2 cellular contexts compared by ENCODE assay signal in the genomic region with DNA sequence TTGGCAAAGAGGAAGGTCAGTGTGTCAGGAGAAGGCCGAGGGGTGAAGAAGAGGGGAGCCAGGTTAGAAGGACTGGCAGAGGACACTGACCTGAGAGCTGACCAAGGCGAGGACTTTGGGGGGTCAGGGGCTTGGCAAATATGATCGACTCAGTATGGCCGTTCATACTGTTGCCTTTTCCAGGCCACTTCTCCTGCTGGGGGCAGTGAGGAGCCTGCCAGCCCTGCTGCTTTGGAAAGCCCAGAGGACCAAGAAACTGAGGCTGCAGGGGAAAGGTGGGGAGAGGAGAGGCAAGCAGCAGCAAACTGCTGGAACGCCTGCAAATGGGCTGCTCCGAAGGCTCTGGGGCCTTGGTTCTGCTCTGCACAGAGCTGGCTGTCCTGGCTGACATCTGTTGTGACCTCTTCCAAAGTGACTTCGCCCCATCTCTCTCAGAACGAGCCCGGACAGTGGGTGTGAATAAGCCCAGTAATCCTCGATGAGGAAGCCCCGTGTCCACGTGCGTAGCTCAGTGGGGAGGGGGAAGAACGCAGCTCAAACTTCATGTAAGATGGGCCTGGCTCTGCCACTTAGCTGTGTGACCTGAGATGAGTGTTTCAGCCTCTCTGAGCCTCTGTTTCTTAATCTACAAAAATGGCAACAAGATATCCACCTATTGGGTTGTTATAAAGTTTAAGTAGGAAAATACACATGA.
TF ChIP-seq lines count a peak whose summit lies in the region.

No MANE protein-coding gene starts in this region.

TF ChIP-seq in WTC11, 78 proteins besides CTCF, POLR2A, EP300 and RAD21 (continued from another document):
- TF ChIP-seq, protein P1, sequence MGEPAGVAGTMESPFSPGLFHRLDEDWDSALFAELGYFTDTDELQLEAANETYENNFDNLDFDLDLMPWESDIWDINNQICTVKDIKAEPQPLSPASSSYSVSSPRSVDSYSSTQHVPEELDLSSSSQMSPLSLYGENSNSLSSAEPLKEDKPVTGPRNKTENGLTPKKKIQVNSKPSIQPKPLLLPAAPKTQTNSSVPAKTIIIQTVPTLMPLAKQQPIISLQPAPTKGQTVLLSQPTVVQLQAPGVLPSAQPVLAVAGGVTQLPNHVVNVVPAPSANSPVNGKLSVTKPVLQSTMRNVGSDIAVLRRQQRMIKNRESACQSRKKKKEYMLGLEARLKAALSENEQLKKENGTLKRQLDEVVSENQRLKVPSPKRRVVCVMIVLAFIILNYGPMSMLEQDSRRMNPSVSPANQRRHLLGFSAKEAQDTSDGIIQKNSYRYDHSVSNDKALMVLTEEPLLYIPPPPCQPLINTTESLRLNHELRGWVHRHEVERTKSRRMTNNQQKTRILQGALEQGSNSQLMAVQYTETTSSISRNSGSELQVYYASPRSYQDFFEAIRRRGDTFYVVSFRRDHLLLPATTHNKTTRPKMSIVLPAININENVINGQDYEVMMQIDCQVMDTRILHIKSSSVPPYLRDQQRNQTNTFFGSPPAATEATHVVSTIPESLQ (CRISPR knock-in tag; IDR thresholded peaks at IDR 0.05) = no peak
- TF ChIP-seq, protein P2, sequence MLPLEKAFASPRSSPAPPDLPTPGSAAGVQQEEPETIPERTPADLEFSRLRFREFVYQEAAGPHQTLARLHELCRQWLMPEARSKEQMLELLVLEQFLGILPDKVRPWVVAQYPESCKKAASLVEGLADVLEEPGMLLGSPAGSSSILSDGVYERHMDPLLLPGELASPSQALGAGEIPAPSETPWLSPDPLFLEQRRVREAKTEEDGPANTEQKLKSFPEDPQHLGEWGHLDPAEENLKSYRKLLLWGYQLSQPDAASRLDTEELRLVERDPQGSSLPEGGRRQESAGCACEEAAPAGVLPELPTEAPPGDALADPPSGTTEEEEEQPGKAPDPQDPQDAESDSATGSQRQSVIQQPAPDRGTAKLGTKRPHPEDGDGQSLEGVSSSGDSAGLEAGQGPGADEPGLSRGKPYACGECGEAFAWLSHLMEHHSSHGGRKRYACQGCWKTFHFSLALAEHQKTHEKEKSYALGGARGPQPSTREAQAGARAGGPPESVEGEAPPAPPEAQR (CRISPR knock-in tag; IDR thresholded peaks at IDR 0.05) = no peak
- no peak for TF ChIP-seq CREM (CRISPR knock-in tag; IDR thresholded peaks at IDR 0.05)

TF ChIP-seq in H1, 55 proteins besides CTCF, POLR2A, EP300 and RAD21 (continued from another document):
- no peak for TF ChIP-seq BRCA1 (IDR thresholded peaks at IDR 0.05; ENCODE audit: low read depth, low read length)
- no peak for TF ChIP-seq YY1 (IDR thresholded peaks at IDR 0.05; ENCODE audit: low read depth, low read length)
- no peak for TF ChIP-seq TCF12 (IDR thresholded peaks at IDR 0.05; ENCODE audit: low read depth, low read length)
- no peak for TF ChIP-seq SAP30 (IDR thresholded peaks at IDR 0.05; ENCODE audit: insufficient read depth, insufficient replicate concordance, low read length)
- no peak for TF ChIP-seq SIN3A (conservative IDR thresholded peaks at IDR 0.05 in 1 of 2, IDR thresholded peaks at IDR 0.05 in 1 of 2; ENCODE audit: low read depth in 1 of 2, low read length in 2 of 2)
- TF ChIP-seq SIX5 (IDR thresholded peaks at IDR 0.05; ENCODE audit: low read depth, low read length) = no peak
- TF ChIP-seq CEBPB (IDR thresholded peaks at IDR 0.05; ENCODE audit: low read depth, low read length) = no peak
- no peak for TF ChIP-seq MAFK (IDR thresholded peaks at IDR 0.05; ENCODE audit: low read depth, low read length)
- no peak for TF ChIP-seq SRF (IDR thresholded peaks at IDR 0.05; ENCODE audit: low read depth, low read length)
- TF ChIP-seq NRF1 (IDR thresholded peaks at IDR 0.05; ENCODE audit: low read depth, low read length) = no peak
- no peak for TF ChIP-seq TAF7 (optimal IDR thresholded peaks at IDR 0.05; ENCODE audit: borderline replicate concordance, low read depth, low read length)
- TF ChIP-seq RNF2 (IDR thresholded peaks at IDR 0.05; ENCODE audit: borderline replicate concordance, low read depth, low read length, missing control alignments, poor library complexity, severe bottlenecking) = no peak
- TF ChIP-seq RFX5 (IDR thresholded peaks at IDR 0.05; ENCODE audit: borderline replicate concordance, low read depth, low read length) = no peak
TF ChIP-seq in H1: peak in this region for 0.
